Comparison of ENCODE assay signal across 19 cellular contexts in the genomic region with DNA sequence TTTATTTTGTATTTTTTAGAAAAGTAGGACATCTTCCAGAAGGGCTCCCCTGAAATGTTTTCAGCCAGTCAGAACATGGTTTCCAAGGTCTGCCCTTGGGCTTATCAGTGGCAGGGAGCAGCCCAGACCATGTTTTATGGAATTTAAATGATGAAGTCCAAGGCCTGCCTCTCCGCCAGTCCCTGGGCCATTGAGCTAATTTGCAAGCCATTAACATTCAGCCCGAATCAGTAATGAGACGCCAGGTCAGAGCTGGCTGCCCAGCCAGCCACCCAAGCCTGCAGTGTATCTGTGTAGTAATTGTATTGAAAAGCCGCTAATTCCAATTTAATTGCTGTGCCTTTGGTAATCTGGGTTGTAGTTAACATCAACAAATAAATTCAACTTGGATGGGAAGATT.
A peak's percentile ranks its signal among the peaks of the same experiment; 100 is the strongest.
DNase-seq lines count a peak whose midpoint lies in the region; ATAC-seq and TF ChIP-seq lines count a peak whose summit lies in the region.
"Had no signal": no experiment of that assay in that cellular context is flagged by ENCODE, and none has a peak within 500 bp of the region (broad histone marks: within the 10 kb centered on the region; RNA-seq: fewer than 3 reads in every experiment).

No MANE protein-coding gene starts in this region.

- no peaks in the 10 kb centered on the region for H3K27me3 ChIP-seq in osteoblast (ENCODE audit: insufficient read depth, low read length)

- H3K27ac ChIP-seq in osteoblast (ENCODE audit: low read depth, low read length) = no peak overlapping the region
- H3K27ac ChIP-seq in OCI-LY7 (ENCODE audit: low read depth, low read length, poor library complexity, severe bottlenecking) = no peak overlapping the region
- H3K27ac ChIP-seq: A549, GM23248, HL-60 had no signal

- H3K4me2 ChIP-seq in osteoblast (ENCODE audit: insufficient read depth, low read length) (no peak overlapping the region), OCI-LY7 (ENCODE audit: low read length) (no peak overlapping the region)
- H3K4me2 ChIP-seq: A549 had no signal

- H3K9me3 ChIP-seq in osteoblast (ENCODE audit: low read depth, low read length) (no peaks in the 10 kb centered on the region), OCI-LY7 (ENCODE audit: low read length) (no peaks in the 10 kb centered on the region)
- H3K9me3 ChIP-seq: A549 had no signal

- TF ChIP-seq CTCF in chondrocyte (IDR thresholded peaks at IDR 0.05) = no peak
- TF ChIP-seq CTCF in osteoblast (IDR thresholded peaks at IDR 0.05; ENCODE audit: extremely low read depth, low read depth, low read length) = no peak
- TF ChIP-seq CTCF in OCI-LY7 (conservative IDR thresholded peaks at IDR 0.05; ENCODE audit: low read length) = no peak

- no peaks in the 10 kb centered on the region for H3K9me2 ChIP-seq in OCI-LY7 (ENCODE audit: insufficient read depth, low read length)

- H3K4me3 Mint-ChIP-seq in activated naive CD4-positive, alpha-beta T cell treated with anti-CD3 and anti-CD28 coated beads, Interleukin-2, amount 10 ng/mL, durations not matched to agents 7 days and 5 days = no peak overlapping the region
- H3K4me3 Mint-ChIP-seq in activated naive CD4-positive, alpha-beta T cell treated with anti-CD3 and anti-CD28 coated beads for 36 hours = no peak overlapping the region
- H3K4me3 Mint-ChIP-seq in chondrocyte (ENCODE audit: unreplicated experiment) = no peak overlapping the region
- no peak overlapping the region for H3K4me3 Mint-ChIP-seq in stimulated activated naive CD8-positive, alpha-beta T cell treated with anti-CD3 and anti-CD28 coated beads, Interleukin-15, amount 100 ng/mL, for 72 hours
- H3K4me3 Mint-ChIP-seq: CD4-positive, CD25-positive, alpha-beta regulatory T cell; HFFc6 had no signal

- H3K79me2 ChIP-seq in osteoblast (ENCODE audit: insufficient read depth, low read length) (no peaks in the 10 kb centered on the region), OCI-LY7 (ENCODE audit: insufficient read depth, low read depth, low read length) (no peaks in the 10 kb centered on the region)

- peaks cover 30% of the 10 kb centered on the region for H3K27me3 Mint-ChIP-seq in activated naive CD4-positive, alpha-beta T cell treated with anti-CD3 and anti-CD28 coated beads, Interleukin-2, amount 10 ng/mL, durations not matched to agents 7 days and 5 days
- H3K27me3 Mint-ChIP-seq in activated naive CD4-positive, alpha-beta T cell treated with anti-CD3 and anti-CD28 coated beads for 36 hours (ENCODE audit: low read depth) = peaks cover 37% of the 10 kb centered on the region
- peaks cover 11% of the 10 kb centered on the region for H3K27me3 Mint-ChIP-seq in chondrocyte (ENCODE audit: low read depth)
- H3K27me3 Mint-ChIP-seq in stimulated activated naive CD8-positive, alpha-beta T cell treated with anti-CD3 and anti-CD28 coated beads, Interleukin-15, amount 100 ng/mL, for 72 hours = peaks cover 69% of the 10 kb centered on the region

- H3K4me1 Mint-ChIP-seq in activated naive CD4-positive, alpha-beta T cell treated with anti-CD3 and anti-CD28 coated beads, Interleukin-2, amount 10 ng/mL, durations not matched to agents 7 days and 5 days = no peaks in the 10 kb centered on the region
- no peaks in the 10 kb centered on the region for H3K4me1 Mint-ChIP-seq in activated naive CD4-positive, alpha-beta T cell treated with anti-CD3 and anti-CD28 coated beads for 36 hours (ENCODE audit: low read depth)
- no peaks in the 10 kb centered on the region for H3K4me1 Mint-ChIP-seq in chondrocyte (ENCODE audit: low read depth)
- H3K4me1 Mint-ChIP-seq in stimulated activated naive CD8-positive, alpha-beta T cell treated with anti-CD3 and anti-CD28 coated beads, Interleukin-15, amount 100 ng/mL, for 72 hours = peaks cover 10% of the 10 kb centered on the region

- peak; percentile 2 for DNase-seq in activated naive CD4-positive, alpha-beta T cell treated with anti-CD3 and anti-CD28 coated beads, Interleukin-2, amount 10 ng/mL, durations not matched to agents 7 days and 5 days
- no peak for DNase-seq in activated naive CD4-positive, alpha-beta T cell treated with anti-CD3 and anti-CD28 coated beads for 36 hours
- peak; percentile 26 for DNase-seq in chondrocyte (ENCODE audit: low spot score)
- DNase-seq in osteoblast (ENCODE audit: insufficient read length, low spot score, missing footprints) = peak; percentile 6
- DNase-seq in OCI-LY7 (ENCODE audit: low spot score) = no peak
- DNase-seq in stimulated activated naive CD8-positive, alpha-beta T cell treated with anti-CD3 and anti-CD28 coated beads, Interleukin-15, amount 100 ng/mL, for 72 hours = no peak
- DNase-seq: Calu3; CD4-positive, CD25-positive, alpha-beta regulatory T cell; DMS79 treated with DMSO at 0.1 percent for 48 hours; GDM1; GM23248; HFFc6; NCI-H1048; NCI-H345; RPMI8226 had no signal

- CTCF ChIA-PET in activated naive CD4-positive, alpha-beta T cell treated with anti-CD3 and anti-CD28 coated beads, Interleukin-2, amount 10 ng/mL, durations not matched to agents 7 days and 5 days (lab: Charles Lee) = no interaction called here
- CTCF ChIA-PET in activated naive CD4-positive, alpha-beta T cell treated with anti-CD3 and anti-CD28 coated beads for 36 hours (lab: Charles Lee) = no interaction called here
- CTCF ChIA-PET in OCI-LY7 (lab: Charles Lee; ENCODE audit: unreplicated experiment) = no interaction called here

- H3K9me3 Mint-ChIP-seq in activated naive CD4-positive, alpha-beta T cell treated with anti-CD3 and anti-CD28 coated beads, Interleukin-2, amount 10 ng/mL, durations not matched to agents 7 days and 5 days = no peaks in the 10 kb centered on the region
- H3K9me3 Mint-ChIP-seq in activated naive CD4-positive, alpha-beta T cell treated with anti-CD3 and anti-CD28 coated beads for 36 hours = no peaks in the 10 kb centered on the region
- no peaks in the 10 kb centered on the region for H3K9me3 Mint-ChIP-seq in chondrocyte (ENCODE audit: low read depth)
- no peaks in the 10 kb centered on the region for H3K9me3 Mint-ChIP-seq in stimulated activated naive CD8-positive, alpha-beta T cell treated with anti-CD3 and anti-CD28 coated beads, Interleukin-15, amount 100 ng/mL, for 72 hours
- H3K9me3 Mint-ChIP-seq: CD4-positive, CD25-positive, alpha-beta regulatory T cell had no signal

- H3K4me3 ChIP-seq in osteoblast (ENCODE audit: insufficient read depth, low read length) (no peak overlapping the region), OCI-LY7 (ENCODE audit: low read depth, low read length, poor library complexity, severe bottlenecking) (no peak overlapping the region)
- H3K4me3 ChIP-seq: A549, GM23248, K562 had no signal

- POLR2A ChIA-PET in OCI-LY7 (lab: Charles Lee) = interaction anchor here (0.7 kb wide), 1 partner anchor 105 kb away, joined by 4 read pairs; no protein-coding TSS in a partner anchor

- no peaks in the 10 kb centered on the region for H3K36me3 ChIP-seq in osteoblast (ENCODE audit: insufficient read depth, low read length)
- no peaks in the 10 kb centered on the region for H3K36me3 ChIP-seq in OCI-LY7 (ENCODE audit: insufficient read depth, low read length)

- H4K20me1 ChIP-seq in osteoblast (ENCODE audit: insufficient read depth, low read length) = no peaks in the 10 kb centered on the region
- H4K20me1 ChIP-seq in OCI-LY7 (ENCODE audit: insufficient read depth, low read length) = no peaks in the 10 kb centered on the region

- no peaks in the 10 kb centered on the region for H3K36me3 Mint-ChIP-seq in activated naive CD4-positive, alpha-beta T cell treated with anti-CD3 and anti-CD28 coated beads, Interleukin-2, amount 10 ng/mL, durations not matched to agents 7 days and 5 days
- no peaks in the 10 kb centered on the region for H3K36me3 Mint-ChIP-seq in activated naive CD4-positive, alpha-beta T cell treated with anti-CD3 and anti-CD28 coated beads for 36 hours (ENCODE audit: low read depth)
- H3K36me3 Mint-ChIP-seq in chondrocyte (ENCODE audit: low read depth) = no peaks in the 10 kb centered on the region
- H3K36me3 Mint-ChIP-seq: CD4-positive, CD25-positive, alpha-beta regulatory T cell had no signal

- no peak overlapping the region for H3K27ac Mint-ChIP-seq in activated naive CD4-positive, alpha-beta T cell treated with anti-CD3 and anti-CD28 coated beads, Interleukin-2, amount 10 ng/mL, durations not matched to agents 7 days and 5 days
- no peak overlapping the region for H3K27ac Mint-ChIP-seq in activated naive CD4-positive, alpha-beta T cell treated with anti-CD3 and anti-CD28 coated beads for 36 hours
- no peak overlapping the region for H3K27ac Mint-ChIP-seq in chondrocyte (ENCODE audit: unreplicated experiment)
- no peak overlapping the region for H3K27ac Mint-ChIP-seq in stimulated activated naive CD8-positive, alpha-beta T cell treated with anti-CD3 and anti-CD28 coated beads, Interleukin-15, amount 100 ng/mL, for 72 hours
- H3K27ac Mint-ChIP-seq: CD4-positive, CD25-positive, alpha-beta regulatory T cell; HFFc6 had no signal

- BruUV-seq in OCI-LY7 (replicated peaks; lab: Mats Ljungman, UMichigan) = no TSS peak

- intact Hi-C loops in activated naive CD4-positive, alpha-beta T cell treated with anti-CD3 and anti-CD28 coated beads for 36 hours (cut with micrococcal nuclease) = no loop called here
- intact Hi-C loops in OCI-LY7 (cut with micrococcal nuclease; ENCODE audit: unreplicated experiment) = no loop called here

- H3K4me1 ChIP-seq in osteoblast (ENCODE audit: insufficient read depth, low read length) (no peaks in the 10 kb centered on the region), OCI-LY7 (ENCODE audit: insufficient read depth, low read length, poor library complexity, severe bottlenecking) (no peaks in the 10 kb centered on the region)
- H3K4me1 ChIP-seq: A549 had no signal

- no peak overlapping the region for H2AFZ ChIP-seq in osteoblast (ENCODE audit: low read length)
- no peak overlapping the region for H2AFZ ChIP-seq in OCI-LY7 (ENCODE audit: low read length)
- H2AFZ ChIP-seq: GM23248 had no signal

- no peak for ATAC-seq in stimulated activated naive CD8-positive, alpha-beta T cell treated with anti-CD3 and anti-CD28 coated beads, Interleukin-15, amount 100 ng/mL, for 72 hours
- no peak for ATAC-seq in GM21360 (IDR thresholded peaks at IDR 0.05; ENCODE audit: unreplicated experiment)
- ATAC-seq: A549, K562 had no signal

Comparison
In these comparisons a context has a peak if more than half of its experiments do, and no peak if none do; other contexts are left out.
1. DNase-seq: peak in activated naive CD4-positive, alpha-beta T cell treated with anti-CD3 and anti-CD28 coated beads, Interleukin-2, amount 10 ng/mL, durations not matched to agents 7 days and 5 days (single experiment), chondrocyte (single experiment) and osteoblast (single experiment); none in activated naive CD4-positive, alpha-beta T cell treated with anti-CD3 and anti-CD28 coated beads for 36 hours (single experiment), OCI-LY7 (single experiment) and stimulated activated naive CD8-positive, alpha-beta T cell treated with anti-CD3 and anti-CD28 coated beads, Interleukin-15, amount 100 ng/mL, for 72 hours (0 of 2).